Comparison of ENCODE assay signal across 20 cellular contexts in genomic region chr10:103879409-103879808, GRCh38.
"Had no signal": no experiment of that assay in that cellular context is flagged by ENCODE, and none has a peak within 500 bp of the region (broad histone marks: within the 10 kb centered on the region; RNA-seq: fewer than 3 reads in every experiment).

No MANE protein-coding gene starts in this region.

- H3K27ac ChIP-seq: left ventricle myocardium inferior, right atrium auricular region, upper lobe of right lung had no signal

- H3K4me3 Mint-ChIP-seq: activated B cell treated with CpG ODN at 0.5 μM for 24 hours; activated CD8-positive, alpha-beta T cell treated with anti-CD3 and anti-CD28 coated beads for 36 hours; activated naive CD8-positive, alpha-beta T cell treated with anti-CD3 and anti-CD28 coated beads, Interleukin-2, amount 50 U/mL, for 24 hours; activated T-cell treated with anti-CD3 and anti-CD28 coated beads, Interleukin-2, amount 50 U/mL, for 72 hours; memory B cell; naive thymus-derived CD8-positive, alpha-beta T cell had no signal

- H3K27me3 ChIP-seq: right atrium auricular region, upper lobe of right lung had no signal

- H3K9me3 Mint-ChIP-seq: activated B cell treated with CpG ODN at 0.5 μM for 24 hours; activated CD8-positive, alpha-beta T cell treated with anti-CD3 and anti-CD28 coated beads for 36 hours; activated naive CD8-positive, alpha-beta T cell treated with anti-CD3 and anti-CD28 coated beads, Interleukin-2, amount 50 U/mL, for 24 hours; activated T-cell treated with anti-CD3 and anti-CD28 coated beads, Interleukin-2, amount 50 U/mL, for 72 hours; memory B cell; naive thymus-derived CD8-positive, alpha-beta T cell had no signal

- H3K27ac Mint-ChIP-seq: activated B cell treated with CpG ODN at 0.5 μM for 24 hours; activated CD8-positive, alpha-beta T cell treated with anti-CD3 and anti-CD28 coated beads for 36 hours; activated naive CD8-positive, alpha-beta T cell treated with anti-CD3 and anti-CD28 coated beads, Interleukin-2, amount 50 U/mL, for 24 hours; activated T-cell treated with anti-CD3 and anti-CD28 coated beads, Interleukin-2, amount 50 U/mL, for 72 hours; memory B cell had no signal

- H3K9me3 ChIP-seq: left ventricle myocardium inferior, right atrium auricular region, upper lobe of right lung had no signal

- ATAC-seq: activated CD8-positive, alpha-beta T cell treated with anti-CD3 and anti-CD28 coated beads for 36 hours; activated naive CD8-positive, alpha-beta T cell treated with anti-CD3 and anti-CD28 coated beads, Interleukin-2, amount 50 U/mL, for 24 hours; activated T-cell treated with anti-CD3 and anti-CD28 coated beads, Interleukin-2, amount 50 U/mL, for 72 hours; naive thymus-derived CD8-positive, alpha-beta T cell; upper lobe of right lung had no signal

- H3K27me3 Mint-ChIP-seq: activated B cell treated with CpG ODN at 0.5 μM for 24 hours; activated CD8-positive, alpha-beta T cell treated with anti-CD3 and anti-CD28 coated beads for 36 hours; activated naive CD8-positive, alpha-beta T cell treated with anti-CD3 and anti-CD28 coated beads, Interleukin-2, amount 50 U/mL, for 24 hours; memory B cell; naive thymus-derived CD8-positive, alpha-beta T cell had no signal

- H3K4me1 Mint-ChIP-seq: activated B cell treated with CpG ODN at 0.5 μM for 24 hours, memory B cell had no signal

- DNase-seq: activated B cell treated with CpG ODN at 0.5 μM for 24 hours; activated CD4-positive, alpha-beta T cell treated with anti-CD3 and anti-CD28 coated beads for 48 hours; activated CD8-positive, alpha-beta memory T cell treated with anti-CD3 and anti-CD28 coated beads, Interleukin-2, amount 50 U/mL, for 4 hours; activated CD8-positive, alpha-beta T cell treated with anti-CD3 and anti-CD28 coated beads for 36 hours; activated gamma-delta T cell treated with Interleukin-2 at 50 U/mL for 16 hours; activated naive CD8-positive, alpha-beta T cell treated with anti-CD3 and anti-CD28 coated beads, Interleukin-2, amount 50 U/mL, for 24 hours; activated T-cell treated with anti-CD3 and anti-CD28 coated beads, Interleukin-2, amount 50 U/mL, for 72 hours; aorta; erythroblast; hippocampal formation; left ventricle myocardium inferior; naive thymus-derived CD8-positive, alpha-beta T cell; occipital lobe; small intestine; stimulated activated CD4-positive, alpha-beta T cell treated with anti-CD3 and anti-CD28 coated beads, Interleukin-4, amount 100 ng/mL, for 24 hours; stimulated activated naive CD4-positive, alpha-beta T cell treated with Interleukin-2 at 50 U/mL for 16 hours; T-helper 2 cell; upper lobe of right lung had no signal

- H3K4me3 ChIP-seq: left ventricle myocardium inferior, right atrium auricular region, upper lobe of right lung had no signal
